Comparison of ENCODE assay signal across 17 cellular contexts in the genomic region with DNA sequence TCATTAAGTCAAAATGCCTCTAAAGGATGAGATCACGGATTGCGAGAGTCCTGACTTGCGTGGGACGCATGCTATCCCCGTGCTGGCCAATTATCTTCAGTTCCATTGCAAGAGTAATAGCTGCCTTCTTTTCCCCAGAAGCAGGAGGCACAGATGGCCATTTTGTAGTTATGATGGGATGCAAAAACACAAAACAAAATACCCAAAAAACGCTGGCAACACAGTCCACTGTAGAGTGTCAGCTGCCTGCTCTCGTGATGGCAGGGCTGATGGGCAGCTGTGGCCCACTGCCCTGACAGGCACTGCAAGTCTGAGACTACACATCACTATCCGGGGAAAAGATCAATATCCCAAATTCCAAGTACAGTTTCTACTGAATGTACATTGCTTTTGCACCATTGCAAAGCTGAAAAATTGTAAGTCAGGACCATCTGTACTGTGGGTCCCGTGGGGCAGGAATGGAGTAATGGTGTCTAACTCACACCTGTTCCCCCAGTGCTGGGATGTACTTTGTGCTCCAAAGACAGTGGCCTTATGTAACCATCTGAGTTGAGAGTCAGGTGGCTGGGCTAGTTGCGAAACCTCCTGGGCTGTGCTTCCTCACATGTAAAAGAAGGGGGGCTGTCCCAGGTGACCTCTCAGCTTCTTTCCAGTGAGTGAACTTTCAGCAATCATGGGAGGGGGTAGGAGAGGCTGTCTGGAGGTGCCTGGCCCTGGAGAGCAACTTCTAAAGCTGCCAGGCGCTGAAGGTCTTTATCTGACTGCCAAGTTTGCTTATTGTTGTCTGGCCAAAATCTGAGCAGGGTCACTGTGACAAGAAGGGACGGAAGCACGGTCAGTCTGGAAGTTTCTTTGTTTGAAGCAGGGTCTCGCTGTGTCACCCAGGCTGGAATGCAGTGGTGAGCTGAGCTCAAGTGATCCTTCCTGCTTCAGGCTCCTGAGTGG. TPM values are rescaled to one million over a fixed set of nuclear protein-coding genes. Genes with fewer than 3 reads are reported as not detected.
A peak's percentile ranks its signal among the peaks of the same experiment; 100 is the strongest.
DNase-seq lines count a peak whose midpoint lies in the region; ATAC-seq and TF ChIP-seq lines count a peak whose summit lies in the region.
"Had no signal": no experiment of that assay in that cellular context is flagged by ENCODE, and none has a peak within 500 bp of the region (broad histone marks: within the 10 kb centered on the region; RNA-seq: fewer than 3 reads in every experiment).

No MANE protein-coding gene starts in this region.

- H3K4me3 ChIP-seq in GM23338, result no peak overlapping the region
- H3K4me3 ChIP-seq: stomach had no signal

- in situ Hi-C loops in G401 (cut with HindIII; ENCODE audit: low sequenced_read_pairs), result no loop called here

- peaks cover 33% of the 10 kb centered on the region for H3K27me3 Mint-ChIP-seq in GM23338 (ENCODE audit: insufficient read depth, low read depth, poor library complexity)

- no peaks in the 10 kb centered on the region for H4K20me1 ChIP-seq in GM23338 (replicated peaks; ENCODE audit: insufficient read depth)

- H3K4me1 ChIP-seq in GM23338 (ENCODE audit: insufficient read depth), result peaks cover 6% of the 10 kb centered on the region; the same call in 1 of the 2 replicates
- H3K4me1 ChIP-seq: parathyroid adenoma had no signal

- peak overlapping the region; percentile 80; the same call in 1 of the 2 replicates for H3K27ac Mint-ChIP-seq in GM23338
- H3K27ac Mint-ChIP-seq: activated T-cell treated with anti-CD3 and anti-CD28 coated beads, Interleukin-2, amount 50 U/mL, for 72 hours; CD4-positive, alpha-beta T cell had no signal

- no peaks in the 10 kb centered on the region for H3K9me2 ChIP-seq in GM23338 (ENCODE audit: insufficient read depth)

- H3K4me3 Mint-ChIP-seq in GM23338, result no peak overlapping the region
- H3K4me3 Mint-ChIP-seq: activated T-cell treated with anti-CD3 and anti-CD28 coated beads, Interleukin-2, amount 50 U/mL, for 72 hours; CD4-positive, alpha-beta T cell had no signal

- no peaks in the 10 kb centered on the region for H3K36me3 ChIP-seq in GM23338 (ENCODE audit: insufficient read depth)
- H3K36me3 ChIP-seq: stomach had no signal

- DNase-seq in GM23338 (ENCODE audit: low spot score) (peak; percentile 27), NCI-H69 (lab: John Stamatoyannopoulos, UW) (peak; percentile 55), hippocampal formation (lab: John Stamatoyannopoulos, UW) (peak; percentile 11 to 30), putamen (ENCODE audit: low spot score) (peak; percentile 24), G401 (ENCODE audit: low spot score) (no peak), GM10248 (ENCODE audit: extremely low spot score) (no peak)
- DNase-seq: activated T-cell treated with anti-CD3 and anti-CD28 coated beads, Interleukin-2, amount 50 U/mL, for 72 hours; CD4-positive, alpha-beta T cell; effector memory CD4-positive, alpha-beta T cell; foreskin melanocyte; Kasumi-1; NCI-H526; stomach had no signal

- H3K36me3 Mint-ChIP-seq in GM23338 (ENCODE audit: low read depth), result no peaks in the 10 kb centered on the region

- H3K4me1 Mint-ChIP-seq in GM23338, result peaks cover 30% of the 10 kb centered on the region

- peaks cover 31% of the 10 kb centered on the region for H3K27me3 ChIP-seq in GM23338 (ENCODE audit: insufficient read depth)

- 0 out of 2 replicates have a peak overlapping the region, but pooled peaks have one; percentile 23 for H2AFZ ChIP-seq in GM23338
- H2AFZ ChIP-seq: parathyroid adenoma had no signal

- no peak for TF ChIP-seq CTCF in GM23338 (conservative IDR thresholded peaks at IDR 0.05; ENCODE audit: low read depth in 2 of 2)
- TF ChIP-seq CTCF in GM10248 (IDR thresholded peaks at IDR 0.05; ENCODE audit: control extremely low read depth, extremely low read depth, low read depth, missing control alignments), result no peak

- H3K27ac ChIP-seq in GM23338 (ENCODE audit: low read depth), result no peak overlapping the region
- H3K27ac ChIP-seq: parathyroid adenoma, stomach had no signal

- POLR2A ChIA-PET in GM10248 (lab: Yijun Ruan, JAX), result no interaction called here

- H3K9me3 Mint-ChIP-seq in GM23338, result no peaks in the 10 kb centered on the region
- H3K9me3 Mint-ChIP-seq: activated T-cell treated with anti-CD3 and anti-CD28 coated beads, Interleukin-2, amount 50 U/mL, for 72 hours; CD4-positive, alpha-beta T cell had no signal

- H3K79me2 ChIP-seq in GM23338 (replicated peaks; ENCODE audit: insufficient read depth), result no peaks in the 10 kb centered on the region
- H3K79me2 ChIP-seq: parathyroid adenoma had no signal

- H3K4me2 ChIP-seq in GM23338, result no peak overlapping the region

- CTCF ChIA-PET in GM10248 (lab: Yijun Ruan, JAX), result interaction anchor here (1.0 to 2.3 kb wide), 3 partner anchors 8 to 25 kb away, joined by 3 to 5 read pairs (median 3); no protein-coding TSS in a partner anchor

- ATAC-seq in GM23338 (no peak), HG02981 (IDR thresholded peaks at IDR 0.05; ENCODE audit: unreplicated experiment) (no peak), HG03442 (IDR thresholded peaks at IDR 0.05; ENCODE audit: unreplicated experiment) (no peak)
- ATAC-seq: activated CD4-positive, CD25-positive, alpha-beta regulatory T cell treated with anti-CD3 and anti-CD28 coated beads, Interleukin-2, amount 50 U/mL, for 24 hours; activated T-cell treated with anti-CD3 and anti-CD28 coated beads, Interleukin-2, amount 50 U/mL, for 72 hours had no signal

- 0 out of 2 replicates have a peak, but pooled peaks cover 10% of the 10 kb centered on the region for H3F3A ChIP-seq in GM23338 (replicated peaks; ENCODE audit: low read depth)

TF ChIP-seq in GM23338, 12 proteins besides CTCF, POLR2A, EP300 and RAD21:
- TF ChIP-seq STAT1 (IDR thresholded peaks at IDR 0.05; ENCODE audit: unreplicated experiment), result no peak
- TF ChIP-seq, protein P1, sequence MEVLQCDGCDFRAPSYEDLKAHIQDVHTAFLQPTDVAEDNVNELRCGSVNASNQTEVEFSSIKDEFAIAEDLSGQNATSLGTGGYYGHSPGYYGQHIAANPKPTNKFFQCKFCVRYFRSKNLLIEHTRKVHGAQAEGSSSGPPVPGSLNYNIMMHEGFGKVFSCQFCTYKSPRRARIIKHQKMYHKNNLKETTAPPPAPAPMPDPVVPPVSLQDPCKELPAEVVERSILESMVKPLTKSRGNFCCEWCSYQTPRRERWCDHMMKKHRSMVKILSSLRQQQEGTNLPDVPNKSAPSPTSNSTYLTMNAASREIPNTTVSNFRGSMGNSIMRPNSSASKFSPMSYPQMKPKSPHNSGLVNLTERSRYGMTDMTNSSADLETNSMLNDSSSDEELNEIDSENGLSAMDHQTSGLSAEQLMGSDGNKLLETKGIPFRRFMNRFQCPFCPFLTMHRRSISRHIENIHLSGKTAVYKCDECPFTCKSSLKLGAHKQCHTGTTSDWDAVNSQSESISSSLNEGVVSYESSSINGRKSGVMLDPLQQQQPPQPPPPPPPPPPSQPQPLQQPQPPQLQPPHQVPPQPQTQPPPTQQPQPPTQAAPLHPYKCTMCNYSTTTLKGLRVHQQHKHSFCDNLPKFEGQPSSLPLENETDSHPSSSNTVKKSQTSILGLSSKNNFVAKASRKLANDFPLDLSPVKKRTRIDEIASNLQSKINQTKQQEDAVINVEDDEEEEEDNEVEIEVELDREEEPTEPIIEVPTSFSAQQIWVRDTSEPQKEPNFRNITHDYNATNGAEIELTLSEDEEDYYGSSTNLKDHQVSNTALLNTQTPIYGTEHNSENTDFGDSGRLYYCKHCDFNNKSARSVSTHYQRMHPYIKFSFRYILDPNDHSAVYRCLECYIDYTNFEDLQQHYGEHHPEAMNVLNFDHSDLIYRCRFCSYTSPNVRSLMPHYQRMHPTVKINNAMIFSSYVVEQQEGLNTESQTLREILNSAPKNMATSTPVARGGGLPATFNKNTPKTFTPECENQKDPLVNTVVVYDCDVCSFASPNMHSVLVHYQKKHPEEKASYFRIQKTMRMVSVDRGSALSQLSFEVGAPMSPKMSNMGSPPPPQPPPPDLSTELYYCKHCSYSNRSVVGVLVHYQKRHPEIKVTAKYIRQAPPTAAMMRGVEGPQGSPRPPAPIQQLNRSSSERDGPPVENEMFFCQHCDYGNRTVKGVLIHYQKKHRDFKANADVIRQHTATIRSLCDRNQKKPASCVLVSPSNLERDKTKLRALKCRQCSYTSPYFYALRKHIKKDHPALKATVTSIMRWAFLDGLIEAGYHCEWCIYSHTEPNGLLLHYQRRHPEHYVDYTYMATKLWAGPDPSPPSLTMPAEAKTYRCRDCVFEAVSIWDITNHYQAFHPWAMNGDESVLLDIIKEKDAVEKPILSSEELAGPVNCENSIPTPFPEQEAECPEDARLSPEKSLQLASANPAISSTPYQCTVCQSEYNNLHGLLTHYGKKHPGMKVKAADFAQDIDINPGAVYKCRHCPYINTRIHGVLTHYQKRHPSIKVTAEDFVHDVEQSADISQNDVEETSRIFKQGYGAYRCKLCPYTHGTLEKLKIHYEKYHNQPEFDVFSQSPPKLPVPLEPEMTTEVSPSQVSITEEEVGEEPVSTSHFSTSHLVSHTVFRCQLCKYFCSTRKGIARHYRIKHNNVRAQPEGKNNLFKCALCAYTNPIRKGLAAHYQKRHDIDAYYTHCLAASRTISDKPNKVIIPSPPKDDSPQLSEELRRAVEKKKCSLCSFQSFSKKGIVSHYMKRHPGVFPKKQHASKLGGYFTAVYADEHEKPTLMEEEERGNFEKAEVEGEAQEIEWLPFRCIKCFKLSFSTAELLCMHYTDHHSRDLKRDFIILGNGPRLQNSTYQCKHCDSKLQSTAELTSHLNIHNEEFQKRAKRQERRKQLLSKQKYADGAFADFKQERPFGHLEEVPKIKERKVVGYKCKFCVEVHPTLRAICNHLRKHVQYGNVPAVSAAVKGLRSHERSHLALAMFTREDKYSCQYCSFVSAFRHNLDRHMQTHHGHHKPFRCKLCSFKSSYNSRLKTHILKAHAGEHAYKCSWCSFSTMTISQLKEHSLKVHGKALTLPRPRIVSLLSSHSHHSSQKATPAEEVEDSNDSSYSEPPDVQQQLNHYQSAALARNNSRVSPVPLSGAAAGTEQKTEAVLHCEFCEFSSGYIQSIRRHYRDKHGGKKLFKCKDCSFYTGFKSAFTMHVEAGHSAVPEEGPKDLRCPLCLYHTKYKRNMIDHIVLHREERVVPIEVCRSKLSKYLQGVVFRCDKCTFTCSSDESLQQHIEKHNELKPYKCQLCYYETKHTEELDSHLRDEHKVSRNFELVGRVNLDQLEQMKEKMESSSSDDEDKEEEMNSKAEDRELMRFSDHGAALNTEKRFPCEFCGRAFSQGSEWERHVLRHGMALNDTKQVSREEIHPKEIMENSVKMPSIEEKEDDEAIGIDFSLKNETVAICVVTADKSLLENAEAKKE (CRISPR knock-in tag; IDR thresholded peaks at IDR 0.05), result no peak
- TF ChIP-seq EZH2phosphoT487 (IDR thresholded peaks at IDR 0.05; ENCODE audit: unreplicated experiment), result no peak

RNA-seq across cellular contexts. Expression of a gene that starts 4.7 kb away (rescaled TPM):
- 1.9 and 4.5 TPM in 2 replicates for total RNA-seq in GM23338 (2014; rRNA removed; shearing (Covaris generic))
- 0.53 and 0.64 TPM in 2 replicates for polyA plus RNA-seq in GM23338 (2016; fragmentation: Nextera tagmentation; extraction: Ambion mirVana)
- total RNA-seq in G401 (2014; rRNA removed; shearing (Covaris generic)), result 2.6 and 4.5 TPM in 2 replicates
- total RNA-seq: CD4-positive, alpha-beta T cell had no signal

Comparison
In these comparisons a context has a peak if more than half of its experiments do, and no peak if none do; other contexts are left out.
1. DNase-seq: peak in GM23338 (single experiment), NCI-H69 (single experiment), hippocampal formation (2 of 2) and putamen (single experiment); none in G401 (single experiment) and GM10248 (single experiment).